In the genomic region with DNA sequence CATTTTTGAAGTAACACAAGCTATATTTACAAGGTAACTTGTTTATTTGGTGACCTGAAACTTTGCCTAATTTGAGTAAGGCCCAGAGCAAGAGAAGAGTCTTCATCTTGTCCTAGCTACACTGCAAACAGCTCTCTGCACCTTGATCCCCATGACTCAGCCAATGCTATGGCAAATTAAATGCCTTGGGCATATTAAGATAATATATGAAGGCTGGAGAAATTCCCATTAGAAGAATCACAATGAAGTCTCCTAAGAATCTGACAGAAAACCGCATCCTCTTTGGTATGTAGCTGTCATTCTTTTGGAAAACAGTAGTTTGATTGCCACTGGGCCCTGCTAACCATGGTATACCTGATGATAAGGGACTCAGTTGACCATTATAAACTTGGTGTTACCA, we compare ENCODE assay signal across 20 cellular contexts.
A peak's percentile ranks its signal among the peaks of the same experiment; 100 is the strongest.
DNase-seq lines count a peak whose midpoint lies in the region; ATAC-seq, FAIRE-seq and TF ChIP-seq lines count a peak whose summit lies in the region.
"Had no signal": no experiment of that assay in that cellular context is flagged by ENCODE, and none has a peak within 500 bp of the region (broad histone marks: within the 10 kb centered on the region; RNA-seq: fewer than 3 reads in every experiment).

No MANE protein-coding gene starts in this region.

- H3K27ac ChIP-seq in SK-N-SH (ENCODE audit: low read depth in 2 of 2, low read length in 1 of 2) (no peak overlapping the region), PC-3 (ENCODE audit: low read length) (no peak overlapping the region), right lobe of liver (no peak overlapping the region)
- H3K27ac ChIP-seq: 22Rv1, Peyer's patch had no signal

- intact Hi-C loops in PC-3 (cut with micrococcal nuclease), result loop anchor here (5.0 kb wide), 1 partner anchor 116 kb away; no protein-coding TSS in a partner anchor
- intact Hi-C loops in right lobe of liver (cut with DNase I), result no loop called here

- no peak for TF ChIP-seq RAD21 in SK-N-SH (IDR thresholded peaks at IDR 0.05; ENCODE audit: low read length)

- DNase-seq in SK-N-SH (no peak), PC-3 (peak; percentile 84), bronchial epithelial cell (ENCODE audit: low read depth) (peak; percentile 29), urothelium cell line (ENCODE audit: low spot score) (peak; percentile 18), right lobe of liver (no peak), amniotic stem cell (lab: John Stamatoyannopoulos, UW) (no peak), OCI-M1 (lab: John Stamatoyannopoulos, UW) (no peak)
- DNase-seq: CD4-positive, alpha-beta memory T cell; DMS79; GF-D8; H7; NCI-H1436; NCI-H2029; NCI-H510A treated with DMSO at 0.1 percent for 48 hours; NCI-H82; Peyer's patch; SIG-M5 had no signal

- no peak for TF ChIP-seq EP300 in SK-N-SH (IDR thresholded peaks at IDR 0.05; ENCODE audit: borderline replicate concordance in 1 of 2, low read depth in 1 of 2, low read length in 1 of 2)

- no peak for TF ChIP-seq CTCF in SK-N-SH (IDR thresholded peaks at IDR 0.05)
- no peak for TF ChIP-seq CTCF in PC-3 (conservative IDR thresholded peaks at IDR 0.05; ENCODE audit: low read depth, low read length)
- no peak for TF ChIP-seq CTCF in bronchial epithelial cell (IDR thresholded peaks at IDR 0.05; ENCODE audit: insufficient read depth, low read length, severe bottlenecking)
- no peak for TF ChIP-seq CTCF in right lobe of liver (IDR thresholded peaks at IDR 0.05)

- WGBS in SK-N-SH (ENCODE audit: low lambda C conversion rate), result 50% methylated on average over 1 of the region's 1 CpG
- WGBS in right lobe of liver (ENCODE audit: insufficient coverage, low coverage, low lambda C conversion rate, missing lambda C conversion rate), result 86% methylated on average over 1 of the region's 1 CpG

- no peaks in the 10 kb centered on the region for H3K9me2 ChIP-seq in SK-N-SH
- H3K9me2 ChIP-seq in PC-3 (replicated peaks; ENCODE audit: low read length), result no peaks in the 10 kb centered on the region

- no peaks in the 10 kb centered on the region; a peak in 1 of 4 replicates for H3K4me1 ChIP-seq in SK-N-SH (ENCODE audit: control insufficient read depth in 1 of 2, insufficient read depth in 2 of 2, low read depth in 1 of 2, low read length in 1 of 2)
- H3K4me1 ChIP-seq in PC-3 (ENCODE audit: insufficient read depth, low read length), result peaks cover 29% of the 10 kb centered on the region
- no peaks in the 10 kb centered on the region for H3K4me1 ChIP-seq in right lobe of liver
- H3K4me1 ChIP-seq: Peyer's patch had no signal

- no peaks in the 10 kb centered on the region for H3K36me3 ChIP-seq in SK-N-SH (replicated peaks in 1 of 2; ENCODE audit: control insufficient read depth in 1 of 2, insufficient read depth in 2 of 2, low read length in 1 of 2)
- H3K36me3 ChIP-seq in PC-3 (ENCODE audit: low read depth, low read length), result no peaks in the 10 kb centered on the region
- no peaks in the 10 kb centered on the region for H3K36me3 ChIP-seq in bronchial epithelial cell (ENCODE audit: control insufficient read depth, insufficient read depth, low read length)
- no peaks in the 10 kb centered on the region for H3K36me3 ChIP-seq in right lobe of liver
- H3K36me3 ChIP-seq: Peyer's patch had no signal

- no peak for FAIRE-seq in bronchial epithelial cell (lab: Jason Lieb, UNC)
- FAIRE-seq in urothelium cell line (lab: Jason Lieb, UNC), result no peak
- FAIRE-seq: D721Med had no signal

- H3K9me3 ChIP-seq in SK-N-SH (peaks cover 4% of the 10 kb centered on the region; the same call in 1 of the 2 replicates), PC-3 (ENCODE audit: low read length) (no peaks in the 10 kb centered on the region), right lobe of liver (no peaks in the 10 kb centered on the region)
- H3K9me3 ChIP-seq: Peyer's patch had no signal

- CTCF ChIA-PET in SK-N-SH (lab: Yijun Ruan, JAX) (no interaction called here), PC-3 (lab: Charles Lee) (interaction anchor here (1.2 kb wide), 1 partner anchor 215 kb away, joined by 3 read pairs; no protein-coding TSS in a partner anchor)

- H3F3A ChIP-seq in SK-N-SH (replicated peaks; ENCODE audit: insufficient read depth) (peaks cover 5% of the 10 kb centered on the region), PC-3 (ENCODE audit: low read length, unreplicated experiment) (no peaks in the 10 kb centered on the region)

- ATAC-seq in SK-N-SH treated with all-trans-retinoic acid at 6 μM for 48 hours (no peak), PC-3 (peak; percentile 72), right lobe of liver (no peak)

- H3K4me3 ChIP-seq in SK-N-SH (ENCODE audit: low read depth in 2 of 2, low read length in 1 of 2) (no peak overlapping the region), PC-3 (ENCODE audit: low read length) (no peak overlapping the region), bronchial epithelial cell (ENCODE audit: low read depth, low read length) (no peak overlapping the region), right lobe of liver (no peak overlapping the region)
- H3K4me3 ChIP-seq: Peyer's patch had no signal

- H3K27me3 ChIP-seq in SK-N-SH (ENCODE audit: insufficient read depth) (no peaks in the 10 kb centered on the region), PC-3 (ENCODE audit: low read length) (no peaks in the 10 kb centered on the region), bronchial epithelial cell (ENCODE audit: control insufficient read depth, insufficient read depth, low read length) (no peaks in the 10 kb centered on the region), right lobe of liver (no peaks in the 10 kb centered on the region)
- H3K27me3 ChIP-seq: Peyer's patch had no signal

- no peaks in the 10 kb centered on the region for H4K20me1 ChIP-seq in SK-N-SH (ENCODE audit: insufficient read depth)
- no peaks in the 10 kb centered on the region for H4K20me1 ChIP-seq in PC-3 (ENCODE audit: low read length)

- H3K9ac ChIP-seq in SK-N-SH (no peak overlapping the region), PC-3 (ENCODE audit: low read length) (no peak overlapping the region)

- H3K79me2 ChIP-seq in SK-N-SH (ENCODE audit: insufficient read depth), result no peaks in the 10 kb centered on the region
- H3K79me2 ChIP-seq in PC-3 (ENCODE audit: low read length), result no peaks in the 10 kb centered on the region

- POLR2A ChIA-PET in SK-N-SH (lab: Yijun Ruan, JAX), result no interaction called here
- POLR2A ChIA-PET in PC-3 (lab: Charles Lee; ENCODE audit: unreplicated experiment), result no interaction called here

- TF ChIP-seq POLR2A in right lobe of liver (IDR thresholded peaks at IDR 0.05), result no peak

- H3K4me2 ChIP-seq in SK-N-SH (no peak overlapping the region), PC-3 (ENCODE audit: low read length) (peak overlapping the region; percentile 49; the same call in 1 of the 2 replicates)

- BruUV-seq in PC-3 (replicated peaks; lab: Mats Ljungman, UMichigan), result no TSS peak

- H2AFZ ChIP-seq in SK-N-SH (ENCODE audit: low read depth), result no peak overlapping the region
- H2AFZ ChIP-seq in PC-3 (ENCODE audit: low read length), result no peak overlapping the region

TF ChIP-seq in SK-N-SH, 30 proteins besides CTCF, POLR2A, EP300 and RAD21:
- TF ChIP-seq ELF1 (IDR thresholded peaks at IDR 0.05), result no peak
- TF ChIP-seq, protein P1, sequence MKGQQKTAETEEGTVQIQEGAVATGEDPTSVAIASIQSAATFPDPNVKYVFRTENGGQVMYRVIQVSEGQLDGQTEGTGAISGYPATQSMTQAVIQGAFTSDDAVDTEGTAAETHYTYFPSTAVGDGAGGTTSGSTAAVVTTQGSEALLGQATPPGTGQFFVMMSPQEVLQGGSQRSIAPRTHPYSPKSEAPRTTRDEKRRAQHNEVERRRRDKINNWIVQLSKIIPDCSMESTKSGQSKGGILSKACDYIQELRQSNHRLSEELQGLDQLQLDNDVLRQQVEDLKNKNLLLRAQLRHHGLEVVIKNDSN (IDR thresholded peaks at IDR 0.05; ENCODE audit: borderline replicate concordance, low read depth), result no peak
- TF ChIP-seq RXRA (IDR thresholded peaks at IDR 0.05; ENCODE audit: borderline replicate concordance, low read depth), result no peak
- TF ChIP-seq SIN3A (IDR thresholded peaks at IDR 0.05; ENCODE audit: borderline replicate concordance, low read depth, low read length), result no peak
- TF ChIP-seq FOSL2 (IDR thresholded peaks at IDR 0.05; ENCODE audit: borderline replicate concordance, low read depth), result peak; percentile 19; the same call in 1 of the 2 replicates

TF ChIP-seq in SK-N-SH treated with all-trans-retinoic acid at 6 μM for 48 hours, 23 proteins besides CTCF, POLR2A, EP300 and RAD21:
- no peak for TF ChIP-seq ISL1 (CRISPR knock-in tag; IDR thresholded peaks at IDR 0.05)

Comparison
In these comparisons a context has a peak if more than half of its experiments do, and no peak if none do; other contexts are left out.
1. DNase-seq: peak in PC-3 (single experiment), bronchial epithelial cell (single experiment) and urothelium cell line (single experiment); none in SK-N-SH (single experiment), right lobe of liver (0 of 3), amniotic stem cell (single experiment) and OCI-M1 (single experiment).